29 cellular contexts compared by ENCODE assay signal in the genomic region with DNA sequence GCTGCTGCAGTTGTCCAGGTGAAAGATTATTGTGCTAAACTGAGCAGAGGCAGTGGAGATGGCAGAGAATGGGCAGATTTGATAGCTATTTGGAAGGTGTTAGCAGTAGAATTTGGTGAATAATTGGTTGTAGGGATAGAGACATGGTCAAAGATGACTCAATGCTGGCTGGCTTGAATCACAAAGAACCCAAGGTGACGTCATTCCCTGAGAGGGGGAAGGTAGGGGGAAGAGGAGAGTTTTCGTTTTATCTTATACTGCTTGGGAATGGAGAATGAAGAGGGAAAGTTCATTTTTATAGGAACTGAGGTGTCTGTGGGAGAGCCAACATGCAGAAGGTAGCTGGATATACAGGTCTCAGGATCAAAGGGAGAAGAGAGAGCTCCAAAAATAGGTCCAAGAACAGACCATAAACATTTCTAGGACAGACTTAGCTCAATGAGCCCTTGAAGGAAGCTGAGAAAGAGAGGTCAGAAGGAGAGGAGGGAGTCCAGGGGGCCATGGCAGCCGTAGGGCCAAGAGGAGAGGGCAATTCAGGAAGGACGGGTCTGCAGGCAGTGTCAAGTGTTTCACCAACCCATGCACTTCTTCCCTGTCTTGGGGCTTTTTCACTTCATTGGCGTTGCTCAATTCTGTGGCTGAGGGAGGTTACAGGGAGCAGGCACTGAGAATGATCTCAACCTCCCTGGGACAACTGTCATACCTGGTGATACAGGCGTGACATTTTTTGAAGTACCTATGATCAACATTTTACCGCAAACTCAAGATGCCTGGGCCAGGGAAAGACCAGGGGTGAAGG.
A peak's percentile ranks its signal among the peaks of the same experiment; 100 is the strongest.
DNase-seq lines count a peak whose midpoint lies in the region; ATAC-seq, FAIRE-seq and TF ChIP-seq lines count a peak whose summit lies in the region.
"Had no signal": no experiment of that assay in that cellular context is flagged by ENCODE, and none has a peak within 500 bp of the region (broad histone marks: within the 10 kb centered on the region; RNA-seq: fewer than 3 reads in every experiment).

No MANE protein-coding gene starts in this region.

- no peak overlapping the region for H3K4ac ChIP-seq in mesendoderm (ENCODE audit: low read depth, low read length)

- H3K9ac ChIP-seq in GM12878 (ENCODE audit: control insufficient read depth, insufficient read depth, low read length): no peak overlapping the region
- H3K9ac ChIP-seq in mesendoderm (ENCODE audit: low read length): no peak overlapping the region

- no peak overlapping the region for H3K4me2 ChIP-seq in GM12878 (ENCODE audit: control insufficient read depth, insufficient read depth)
- no peak overlapping the region for H3K4me2 ChIP-seq in mesendoderm (ENCODE audit: low read length)

- H3K27me3 ChIP-seq in GM12878 (replicated peaks in 1 of 2; ENCODE audit: control insufficient read depth in 2 of 2, insufficient read depth in 2 of 2, low read length in 1 of 2) (no peaks in the 10 kb centered on the region; a peak in 1 of 4 replicates), mesendoderm (ENCODE audit: insufficient read depth, low read length, poor library complexity) (no peaks in the 10 kb centered on the region), small intestine (ENCODE audit: control insufficient read depth in 2 of 2, insufficient read depth in 2 of 2, low read length in 2 of 2) (no peaks in the 10 kb centered on the region)
- H3K27me3 ChIP-seq: upper lobe of left lung had no signal

- H3K4me3 ChIP-seq in GM12878: no peak overlapping the region
- H3K4me3 ChIP-seq in mesendoderm (ENCODE audit: low read length): no peak overlapping the region
- no peak overlapping the region for H3K4me3 ChIP-seq in small intestine (ENCODE audit: low read depth in 1 of 2, low read length in 2 of 2)
- H3K4me3 ChIP-seq: heart right ventricle, skin epidermis, upper lobe of left lung had no signal

- H3K9me3 ChIP-seq in GM12878 (replicated peaks; ENCODE audit: control insufficient read depth, insufficient read depth, low read length) (no peaks in the 10 kb centered on the region), small intestine (ENCODE audit: control insufficient read depth, low read depth) (no peaks in the 10 kb centered on the region)
- H3K9me3 ChIP-seq: heart right ventricle, upper lobe of left lung had no signal

- no peak overlapping the region for H4K5ac ChIP-seq in mesendoderm (ENCODE audit: low read length)

- no peak overlapping the region for H3K18ac ChIP-seq in mesendoderm (ENCODE audit: low read length)

- DNase-seq in NCI-H2227 (lab: John Stamatoyannopoulos, UW; ENCODE audit: unreplicated experiment) (peak; percentile 47), NCI-H2227 treated with DMSO at 0.1 percent for 48 hours (lab: John Stamatoyannopoulos, UW) (no peak), NOMO-1 treated with dmso at 0.1 percent for 144 hours (lab: John Stamatoyannopoulos, UW; ENCODE audit: unreplicated experiment) (peak; percentile 32), GM12878 (ENCODE audit: low read depth, low spot score) (no peak), mesendoderm (peak; percentile 62), small intestine (no peak), NCI-H774 (lab: John Stamatoyannopoulos, UW) (no peak)
- DNase-seq: 8988T; activated CD4-positive, alpha-beta T cell treated with anti-CD3 and anti-CD28 coated beads for 4 hours; activated gamma-delta T cell treated with Interleukin-2 at 50 U/mL for 16 hours; activated naive CD8-positive, alpha-beta T cell treated with anti-CD3 and anti-CD28 coated beads, Interleukin-2, amount 50 U/mL, for 24 hours; activated T-cell treated with anti-CD3 and anti-CD28 coated beads, Interleukin-2, amount 50 U/mL, for 24 hours; DMS79; effector CD8-positive, alpha-beta T cell; erythroblast; heart right ventricle; midbrain; naive thymus-derived CD8-positive, alpha-beta T cell; NCI-H1048; NCI-H1930; SHP77 treated with DMSO at 0.1 percent for 48 hours; stimulated activated CD4-positive, alpha-beta T cell treated with anti-CD3 and anti-CD28 coated beads, Interleukin-2, amount 100 ng/mL, for 24 hours; T-helper 1 cell; upper lobe of left lung had no signal

- H3K79me1 ChIP-seq in mesendoderm (ENCODE audit: low read length): no peaks in the 10 kb centered on the region

- no peak overlapping the region for H3K56ac ChIP-seq in mesendoderm (ENCODE audit: low read length)

- H3K4me1 ChIP-seq in GM12878 (ENCODE audit: control insufficient read depth, insufficient read depth, low read length): no peaks in the 10 kb centered on the region
- no peaks in the 10 kb centered on the region for H3K4me1 ChIP-seq in mesendoderm (ENCODE audit: control insufficient read depth, low read depth, low read length)
- H3K4me1 ChIP-seq in small intestine (ENCODE audit: control insufficient read depth in 2 of 2, insufficient read depth in 1 of 2, low read depth in 1 of 2, low read length in 1 of 2): no peaks in the 10 kb centered on the region
- H3K4me1 ChIP-seq: heart right ventricle, upper lobe of left lung had no signal

- CTCF ChIA-PET in GM12878 (lab: Yijun Ruan, JAX): interaction anchor here (1.0 to 1.5 kb wide), 2 partner anchors 17 to 26 kb away, joined by 3 to 6 read pairs; no protein-coding TSS in a partner anchor

- H2AFZ ChIP-seq in GM12878 (ENCODE audit: control insufficient read depth, low read depth, low read length): no peak overlapping the region

- no peaks in the 10 kb centered on the region for H4K20me1 ChIP-seq in GM12878 (ENCODE audit: control insufficient read depth, insufficient read depth)

- in situ Hi-C loops in GM12878 (cut with MboI): no loop called here

- no peak overlapping the region for H2BK120ac ChIP-seq in mesendoderm (ENCODE audit: low read depth, low read length)

- H3K36me3 ChIP-seq in GM12878 (ENCODE audit: control insufficient read depth in 2 of 2, insufficient read depth in 2 of 2, low read length in 1 of 2) (no peaks in the 10 kb centered on the region), mesendoderm (ENCODE audit: control insufficient read depth, insufficient read depth, low read length) (no peaks in the 10 kb centered on the region), small intestine (ENCODE audit: control insufficient read depth in 2 of 2, insufficient read depth in 2 of 2, low read length in 2 of 2) (no peaks in the 10 kb centered on the region)
- H3K36me3 ChIP-seq: heart right ventricle, upper lobe of left lung had no signal

- BruUV-seq in GM12878 (replicated peaks; lab: Mats Ljungman, UMichigan): no TSS peak

- no peak for FAIRE-seq in GM12878 (lab: Jason Lieb, UNC)
- no peak for FAIRE-seq in small intestine (lab: Jason Lieb, UNC)
- FAIRE-seq: GM12891 had no signal

- no peak overlapping the region for H4K8ac ChIP-seq in mesendoderm (ENCODE audit: low read depth, low read length)

- no peak for TF ChIP-seq CTCF in GM12878 (IDR thresholded peaks at IDR 0.05 in 2 of 3, conservative IDR thresholded peaks at IDR 0.05 in 1 of 3; ENCODE audit: control insufficient read depth in 2 of 3, extremely low read depth in 1 of 3, insufficient read depth in 1 of 3, low read depth in 3 of 3, low read length in 3 of 3)

- SMC1A ChIA-PET in GM12878 (lab: Charles Lee; ENCODE audit: uncharacterized antibody, unreplicated experiment): no interaction called here

- no peak overlapping the region for H2AK5ac ChIP-seq in mesendoderm (ENCODE audit: low read length)

- RAD21 ChIA-PET in GM12878 (lab: Charles Lee; ENCODE audit: unreplicated experiment): no interaction called here

- 24% methylated on average over 7 of the region's 7 CpGs for WGBS in GM12878 (ENCODE audit: insufficient coverage, insufficient replicate concordance, low lambda C conversion rate, missing lambda C conversion rate)
- WGBS in mesendoderm (ENCODE audit: extremely low coverage, insufficient coverage, low lambda C conversion rate): no CpG with 5 or more reads among the region's 7 CpGs
- WGBS in small intestine, 3 donors: 68 to 76% (median 72%) methylated on average over 7 of the region's 7 CpGs

- no peak overlapping the region for H2BK15ac ChIP-seq in mesendoderm (replicated peaks; ENCODE audit: low read depth)

- intact Hi-C loops in GM12878 (cut with micrococcal nuclease; ENCODE audit: unreplicated experiment): no loop called here

- POLR2A ChIA-PET in GM12878 (lab: Charles Lee): no interaction called here

- TF ChIP-seq RAD21 in GM12878 (IDR thresholded peaks at IDR 0.05; ENCODE audit: insufficient read depth, low read depth, low read length): no peak

- no peak for TF ChIP-seq POLR2A in GM12878 (IDR thresholded peaks at IDR 0.05; ENCODE audit: low read depth, low read length)

- ATAC-seq in GM12878 (no peak), HG03354 (IDR thresholded peaks at IDR 0.05; ENCODE audit: poor library complexity, severe bottlenecking, unreplicated experiment) (no peak)
- ATAC-seq: activated naive CD8-positive, alpha-beta T cell treated with anti-CD3 and anti-CD28 coated beads, Interleukin-2, amount 50 U/mL, for 24 hours; HCT116; heart right ventricle; left lobe of liver; naive thymus-derived CD8-positive, alpha-beta T cell had no signal

- H3K79me2 ChIP-seq in GM12878 (ENCODE audit: control insufficient read depth, insufficient read depth, low read length) (no peaks in the 10 kb centered on the region), mesendoderm (ENCODE audit: control insufficient read depth, insufficient read depth, low read length) (no peaks in the 10 kb centered on the region)

- H3K23ac ChIP-seq in mesendoderm (ENCODE audit: low read length): no peak overlapping the region

- H3K27ac ChIP-seq in GM12878 (ENCODE audit: control insufficient read depth, insufficient read depth) (no peak overlapping the region), mesendoderm (ENCODE audit: low read depth, low read length) (no peak overlapping the region), small intestine (ENCODE audit: low read depth in 1 of 2, low read length in 1 of 2) (no peak overlapping the region)
- H3K27ac ChIP-seq: heart right ventricle, skin epidermis, upper lobe of left lung had no signal

- no peak for TF ChIP-seq EP300 in GM12878 (IDR thresholded peaks at IDR 0.05; ENCODE audit: borderline replicate concordance in 1 of 2, control insufficient read depth in 1 of 2, low read depth in 2 of 2, low read length in 2 of 2)

- no peak overlapping the region for H2BK5ac ChIP-seq in mesendoderm (ENCODE audit: low read length)

TF ChIP-seq in GM12878, 131 proteins besides CTCF, POLR2A, EP300 and RAD21:
- TF ChIP-seq CREM (IDR thresholded peaks at IDR 0.05; ENCODE audit: low read depth) (no peak), SMC3 (IDR thresholded peaks at IDR 0.05; ENCODE audit: borderline replicate concordance, low read length) (no peak), BCL11A (IDR thresholded peaks at IDR 0.05; ENCODE audit: low read depth, low read length) (no peak), MYB (IDR thresholded peaks at IDR 0.05; ENCODE audit: borderline replicate concordance, low read depth, low read length) (no peak), ATF7 (IDR thresholded peaks at IDR 0.05; ENCODE audit: low read depth) (peak; percentile 41), RCOR1 (conservative IDR thresholded peaks at IDR 0.05; ENCODE audit: low read depth, low read length) (no peak)

Comparison
In these comparisons a context has a peak if more than half of its experiments do, and no peak if none do; other contexts are left out.
1. DNase-seq: peak in NCI-H2227 (single experiment), NOMO-1 treated with dmso at 0.1 percent for 144 hours (single experiment) and mesendoderm (single experiment); none in NCI-H2227 treated with DMSO at 0.1 percent for 48 hours (single experiment), GM12878 (single experiment), small intestine (single experiment) and NCI-H774 (single experiment).